ENCODE assay signal across 1 cellular context in the genomic region with DNA sequence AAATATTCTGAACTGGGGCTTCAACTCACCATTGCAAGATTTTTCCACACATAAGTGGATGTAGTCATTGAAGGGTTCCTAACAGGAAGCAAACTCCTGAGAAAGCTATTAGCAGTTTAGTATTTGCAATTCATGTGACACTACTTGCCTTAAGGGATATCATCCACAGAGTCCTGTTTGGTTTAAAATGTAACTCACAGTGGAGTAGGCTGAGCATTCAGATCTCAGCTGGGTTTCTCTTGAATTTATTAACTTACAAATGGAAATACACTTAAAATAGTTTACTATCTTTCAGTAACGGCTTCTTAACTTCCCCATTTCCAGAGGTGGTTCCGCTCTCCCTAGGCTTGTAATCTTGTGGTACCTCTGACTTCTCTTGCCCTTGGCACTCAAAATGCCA.
TF ChIP-seq lines count a peak whose summit lies in the region.

No MANE protein-coding gene starts in this region.

TF ChIP-seq in WTC11, 78 proteins besides CTCF, POLR2A, EP300 and RAD21 (continued from another document):
- TF ChIP-seq, protein P1, sequence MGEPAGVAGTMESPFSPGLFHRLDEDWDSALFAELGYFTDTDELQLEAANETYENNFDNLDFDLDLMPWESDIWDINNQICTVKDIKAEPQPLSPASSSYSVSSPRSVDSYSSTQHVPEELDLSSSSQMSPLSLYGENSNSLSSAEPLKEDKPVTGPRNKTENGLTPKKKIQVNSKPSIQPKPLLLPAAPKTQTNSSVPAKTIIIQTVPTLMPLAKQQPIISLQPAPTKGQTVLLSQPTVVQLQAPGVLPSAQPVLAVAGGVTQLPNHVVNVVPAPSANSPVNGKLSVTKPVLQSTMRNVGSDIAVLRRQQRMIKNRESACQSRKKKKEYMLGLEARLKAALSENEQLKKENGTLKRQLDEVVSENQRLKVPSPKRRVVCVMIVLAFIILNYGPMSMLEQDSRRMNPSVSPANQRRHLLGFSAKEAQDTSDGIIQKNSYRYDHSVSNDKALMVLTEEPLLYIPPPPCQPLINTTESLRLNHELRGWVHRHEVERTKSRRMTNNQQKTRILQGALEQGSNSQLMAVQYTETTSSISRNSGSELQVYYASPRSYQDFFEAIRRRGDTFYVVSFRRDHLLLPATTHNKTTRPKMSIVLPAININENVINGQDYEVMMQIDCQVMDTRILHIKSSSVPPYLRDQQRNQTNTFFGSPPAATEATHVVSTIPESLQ (CRISPR knock-in tag; IDR thresholded peaks at IDR 0.05): no peak
- TF ChIP-seq ZNF263 (CRISPR knock-in tag; IDR thresholded peaks at IDR 0.05; ENCODE audit: low read depth) (no peak), ESRRA (CRISPR knock-in tag; IDR thresholded peaks at IDR 0.05; ENCODE audit: borderline replicate concordance) (no peak), JUN (CRISPR knock-in tag; IDR thresholded peaks at IDR 0.05) (no peak)
- TF ChIP-seq, protein P2, sequence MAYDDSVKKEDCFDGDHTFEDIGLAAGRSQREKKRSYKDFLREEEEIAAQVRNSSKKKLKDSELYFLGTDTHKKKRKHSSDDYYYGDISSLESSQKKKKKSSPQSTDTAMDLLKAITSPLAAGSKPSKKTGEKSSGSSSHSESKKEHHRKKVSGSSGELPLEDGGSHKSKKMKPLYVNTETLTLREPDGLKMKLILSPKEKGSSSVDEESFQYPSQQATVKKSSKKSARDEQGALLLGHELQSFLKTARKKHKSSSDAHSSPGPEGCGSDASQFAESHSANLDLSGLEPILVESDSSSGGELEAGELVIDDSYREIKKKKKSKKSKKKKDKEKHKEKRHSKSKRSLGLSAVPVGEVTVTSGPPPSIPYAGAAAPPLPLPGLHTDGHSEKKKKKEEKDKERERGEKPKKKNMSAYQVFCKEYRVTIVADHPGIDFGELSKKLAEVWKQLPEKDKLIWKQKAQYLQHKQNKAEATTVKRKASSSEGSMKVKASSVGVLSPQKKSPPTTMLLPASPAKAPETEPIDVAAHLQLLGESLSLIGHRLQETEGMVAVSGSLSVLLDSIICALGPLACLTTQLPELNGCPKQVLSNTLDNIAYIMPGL (CRISPR knock-in tag; IDR thresholded peaks at IDR 0.05): no peak
- TF ChIP-seq, protein P3, sequence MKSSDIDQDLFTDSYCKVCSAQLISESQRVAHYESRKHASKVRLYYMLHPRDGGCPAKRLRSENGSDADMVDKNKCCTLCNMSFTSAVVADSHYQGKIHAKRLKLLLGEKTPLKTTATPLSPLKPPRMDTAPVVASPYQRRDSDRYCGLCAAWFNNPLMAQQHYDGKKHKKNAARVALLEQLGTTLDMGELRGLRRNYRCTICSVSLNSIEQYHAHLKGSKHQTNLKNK (CRISPR knock-in tag; IDR thresholded peaks at IDR 0.05): no peak
